ENCODE assay signal across 21 cellular contexts in genomic region chr18:297936-298335, GRCh38.
"Had no signal": no experiment of that assay in that cellular context is flagged by ENCODE, and none has a peak within 500 bp of the region (broad histone marks: within the 10 kb centered on the region; RNA-seq: fewer than 3 reads in every experiment).

No MANE protein-coding gene starts in this region.

- H3K36me3 ChIP-seq: adrenal gland, SJCRH30 had no signal

- H3K4me2 ChIP-seq: SK-N-SH had no signal

- ATAC-seq: body of pancreas, Panc1 had no signal

- H3K4me3 ChIP-seq: adrenal gland, body of pancreas, SJCRH30 had no signal

- H3K9ac ChIP-seq: SK-N-SH had no signal

- DNase-seq: activated CD4-positive, alpha-beta memory T cell treated with anti-CD3 and anti-CD28 coated beads, Interleukin-2, amount 10 ng/mL, durations not matched to agents 7 days and 5 days; activated CD4-positive, alpha-beta T cell treated with anti-CD3 and anti-CD28 coated beads, Interleukin-2, amount 10 ng/mL, durations not matched to agents 7 days and 5 days; activated CD4-positive, CD25-positive, alpha-beta regulatory T cell; activated naive CD4-positive, alpha-beta T cell treated with anti-CD3 and anti-CD28 coated beads, Interleukin-2, amount 50 U/mL, for 16 hours; activated naive CD8-positive, alpha-beta T cell treated with anti-CD3 and anti-CD28 coated beads, Interleukin-2, amount 10 ng/mL, durations not matched to agents 7 days and 5 days; adrenal gland; anterior cingulate cortex; body of pancreas; NCI-H1092; NCI-H1417; NCI-H1930; NCI-H510A treated with DMSO at 0.1 percent for 48 hours; NK-92 treated with Interleukin-12 subunit alpha and Interleukin-12 subunit beta, amount 100 ng/mL, for 24 hours; OCI-M1; Right ventricle myocardium superior; SJCRH30; SK-N-SH; T-helper 1 cell had no signal

- H3K4me1 ChIP-seq: adrenal gland, body of pancreas, SJCRH30 had no signal

- H3K27ac ChIP-seq: adrenal gland, body of pancreas, RWPE1, SJCRH30, VCaP had no signal

- H3K27me3 ChIP-seq: adrenal gland, body of pancreas, SJCRH30 had no signal
